Comparison of ENCODE assay signal across 8 cellular contexts in the genomic region with DNA sequence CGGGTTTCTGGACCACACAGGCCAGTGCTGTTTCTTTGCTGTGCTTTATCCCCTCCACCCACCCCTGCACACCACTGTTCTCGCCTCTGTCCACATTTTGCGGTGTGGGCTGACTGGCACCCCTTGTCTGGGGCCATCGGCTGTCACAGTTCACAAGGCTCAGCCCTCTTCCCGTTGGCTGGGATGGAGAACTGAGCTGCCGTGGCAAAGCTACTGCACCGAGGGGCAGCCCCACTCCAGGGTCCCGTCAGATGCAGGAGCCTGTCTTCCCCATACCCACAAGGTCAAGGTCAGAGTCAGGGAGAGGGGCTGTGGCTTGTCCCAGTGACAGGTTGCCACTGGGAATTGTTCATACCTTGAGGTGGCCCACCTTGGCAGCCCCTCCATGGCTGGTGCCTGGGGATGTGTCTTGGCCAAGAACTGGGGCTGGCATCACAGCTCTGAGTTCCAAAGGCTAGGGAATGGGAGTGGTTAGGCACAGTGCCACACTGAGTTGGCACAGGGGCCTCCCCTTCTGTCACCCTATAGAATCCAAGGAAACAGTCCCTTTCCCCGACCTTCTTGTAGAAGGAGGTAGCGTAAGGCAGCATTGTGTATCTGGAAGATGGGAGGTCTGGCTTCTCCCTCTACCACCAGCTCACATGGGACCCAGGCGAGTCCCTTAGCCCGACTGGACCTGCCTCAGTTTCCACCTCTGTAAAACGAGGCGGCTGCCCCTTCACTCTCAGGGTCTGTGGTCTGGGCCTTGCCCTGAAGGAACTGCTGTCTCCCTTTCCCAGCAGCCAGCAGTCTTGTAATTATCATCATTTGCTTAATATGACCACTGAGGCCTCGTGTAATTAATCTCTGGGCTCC. TPM values are rescaled to one million over a fixed set of nuclear protein-coding genes. Genes with fewer than 3 reads are reported as not detected.
DNase-seq lines count a peak whose midpoint lies in the region; ATAC-seq and TF ChIP-seq lines count a peak whose summit lies in the region.

No MANE protein-coding gene starts in this region.

- peaks cover 7 to 86% (median 47%) of the 10 kb centered on the region in 4 donors for H3K4me1 Mint-ChIP-seq in CD4-positive, CD25-positive, alpha-beta regulatory T cell
- H3K4me1 Mint-ChIP-seq in nephron = peaks cover 43% of the 10 kb centered on the region

- no peak for TF ChIP-seq CTCF in nephron (IDR thresholded peaks at IDR 0.05; ENCODE audit: unreplicated experiment in 3 of 3)

- H3K27ac Mint-ChIP-seq in CD4-positive, CD25-positive, alpha-beta regulatory T cell = peak overlapping the region; percentile 95 to 99 (median 95)
- H3K27ac Mint-ChIP-seq in nephron = peak overlapping the region; percentile 87 to 95 (median 93)

- H3K36me3 Mint-ChIP-seq in CD4-positive, CD25-positive, alpha-beta regulatory T cell = peaks cover 24% of the 10 kb centered on the region
- no peaks in the 10 kb centered on the region for H3K36me3 Mint-ChIP-seq in nephron (ENCODE audit: low read depth)

- H3K9me3 ChIP-seq in CD4-positive, CD25-positive, alpha-beta regulatory T cell (ENCODE audit: control insufficient read depth in 2 of 2, low read length in 2 of 2) = no peaks in the 10 kb centered on the region
- H3K9me3 ChIP-seq in effector memory CD4-positive, alpha-beta T cell (ENCODE audit: control insufficient read depth, low read length) = no peaks in the 10 kb centered on the region

- H3K27ac ChIP-seq in CD4-positive, CD25-positive, alpha-beta regulatory T cell (ENCODE audit: insufficient read depth, low read length, poor library complexity, severe bottlenecking) = peak overlapping the region; percentile 80
- H3K27ac ChIP-seq in effector memory CD4-positive, alpha-beta T cell (ENCODE audit: insufficient read depth, low read length, poor library complexity, severe bottlenecking) = peak overlapping the region; percentile 90

- H3K4me3 ChIP-seq in CD4-positive, CD25-positive, alpha-beta regulatory T cell (ENCODE audit: low read depth, low read length) = peak overlapping the region; percentile 91
- peak overlapping the region; percentile 86 for H3K4me3 ChIP-seq in effector memory CD4-positive, alpha-beta T cell (ENCODE audit: insufficient read depth, low read depth, low read length, poor library complexity, severe bottlenecking)

- no peak for ATAC-seq in CD4-positive, CD25-positive, alpha-beta regulatory T cell (ENCODE audit: low read depth in 2 of 2)
- no peak for ATAC-seq in HG03457 (IDR thresholded peaks at IDR 0.05; ENCODE audit: unreplicated experiment)

- H3K27me3 ChIP-seq in CD4-positive, CD25-positive, alpha-beta regulatory T cell (ENCODE audit: control insufficient read depth, insufficient read depth, low read length) = no peaks in the 10 kb centered on the region
- no peaks in the 10 kb centered on the region for H3K27me3 ChIP-seq in effector memory CD4-positive, alpha-beta T cell (replicated peaks; ENCODE audit: control insufficient read depth, insufficient read depth, low read length, poor library complexity, severe bottlenecking)

- peak overlapping the region; percentile 97 to 99 (median 98) for H3K4me3 Mint-ChIP-seq in CD4-positive, CD25-positive, alpha-beta regulatory T cell
- peak overlapping the region; percentile 78 to 82 (median 79) for H3K4me3 Mint-ChIP-seq in nephron

- H3K36me3 ChIP-seq in CD4-positive, CD25-positive, alpha-beta regulatory T cell (ENCODE audit: control insufficient read depth, insufficient read depth, low read length) = peaks cover 10% of the 10 kb centered on the region
- peaks cover 5% of the 10 kb centered on the region for H3K36me3 ChIP-seq in effector memory CD4-positive, alpha-beta T cell (ENCODE audit: control insufficient read depth, insufficient read depth, low read length)

- DNase-seq in CD4-positive, CD25-positive, alpha-beta regulatory T cell = no peak
- DNase-seq in NCI-H2171 treated with DMSO at 0.1 percent for 48 hours (lab: John Stamatoyannopoulos, UW) (peak; percentile 55), HuH-7.5 (ENCODE audit: low spot score) (no peak), SIG-M5 treated with dmso at 0.1 percent for 504 hours (lab: John Stamatoyannopoulos, UW; ENCODE audit: unreplicated experiment) (no peak), NK-92 (lab: John Stamatoyannopoulos, UW; ENCODE audit: unreplicated experiment) (no peak)
- no peak for DNase-seq in effector memory CD4-positive, alpha-beta T cell

- H3K27me3 Mint-ChIP-seq in CD4-positive, CD25-positive, alpha-beta regulatory T cell = peaks cover 5% of the 10 kb centered on the region
- peaks cover 4% of the 10 kb centered on the region for H3K27me3 Mint-ChIP-seq in nephron (ENCODE audit: low read depth)

- H3K9me3 Mint-ChIP-seq in CD4-positive, CD25-positive, alpha-beta regulatory T cell = peaks cover 0 to 3% (median 0%) of the 10 kb centered on the region in 7 donors
- no peaks in the 10 kb centered on the region for H3K9me3 Mint-ChIP-seq in nephron

- H3K4me1 ChIP-seq in CD4-positive, CD25-positive, alpha-beta regulatory T cell (ENCODE audit: control insufficient read depth, insufficient read depth, low read length, poor library complexity, severe bottlenecking) = peaks cover 80% of the 10 kb centered on the region
- peaks cover 73% of the 10 kb centered on the region for H3K4me1 ChIP-seq in effector memory CD4-positive, alpha-beta T cell (ENCODE audit: control insufficient read depth, insufficient read depth, low read length, poor library complexity, severe bottlenecking)

RNA-seq across cellular contexts. Expression of gene GRK2, which starts 3.4 kb away (rescaled TPM):
- total RNA-seq in CD4-positive, CD25-positive, alpha-beta regulatory T cell = 295 TPM
- 10 to 100 TPM; 13.2 to 27.8 (median 19.3) TPM for polyA plus RNA-seq in CD4-positive, CD25-positive, alpha-beta regulatory T cell

RNA-seq across cellular contexts. Expression of gene ANKRD13D, which starts 19.5 kb away (rescaled TPM):
- 158 TPM for total RNA-seq in CD4-positive, CD25-positive, alpha-beta regulatory T cell
- 10 to 100 TPM in 3 of 4 donors, 1 to 10 TPM in 1; 9.5 to 18.9 (median 12.6) TPM for polyA plus RNA-seq in CD4-positive, CD25-positive, alpha-beta regulatory T cell

RNA-seq across cellular contexts. Expression of gene SSH3, which starts 33.7 kb away (rescaled TPM):
- total RNA-seq in CD4-positive, CD25-positive, alpha-beta regulatory T cell = 24.4 TPM
- polyA plus RNA-seq in CD4-positive, CD25-positive, alpha-beta regulatory T cell = 1 to 10 TPM; 2.3 to 7.1 (median 3.1) TPM
